In genomic region chr4:140373328-140374129, GRCh38 we compare ENCODE assay signal across 1 cellular context.
TF ChIP-seq lines count a peak whose summit lies in the region.

SCOC (plus strand) TSS chr4:140373646; CDS start chr4:140379171, 5,525 bp downstream.

TF ChIP-seq in HepG2, 621 proteins besides CTCF, POLR2A, EP300 and RAD21 (continued from another document and continues in another):
- TF ChIP-seq KIAA2018 (CRISPR knock-in tag; IDR thresholded peaks at IDR 0.05; ENCODE audit: borderline replicate concordance): peak; percentile 40; the same call in 1 of the 2 replicates
- TF ChIP-seq ZBTB2 (CRISPR knock-in tag; IDR thresholded peaks at IDR 0.05; ENCODE audit: low read depth): no peak
- TF ChIP-seq SRSF1 (optimal IDR thresholded peaks at IDR 0.05; ENCODE audit: low read depth, low read length): peak; percentile 68
- TF ChIP-seq SIN3A (IDR thresholded peaks at IDR 0.05; ENCODE audit: borderline replicate concordance, low read depth, low read length): peak; percentile 78; the same call in 1 of the 2 replicates
- 0 out of 2 replicates have a peak, but pooled peaks have one; percentile 27 for TF ChIP-seq KLF6 (CRISPR knock-in tag; IDR thresholded peaks at IDR 0.05)
- TF ChIP-seq REST (IDR thresholded peaks at IDR 0.05; ENCODE audit: borderline replicate concordance in 1 of 2, low read depth in 1 of 2, low read length in 2 of 2): peak in 1 of 2 experiments; percentile 50; a peak in 1 of 4 replicates
- peak; percentile 68; the same call in 1 of the 2 replicates for TF ChIP-seq ZNF567 (CRISPR knock-in tag; IDR thresholded peaks at IDR 0.05; ENCODE audit: borderline replicate concordance)
- TF ChIP-seq ZNF552 (CRISPR knock-in tag; IDR thresholded peaks at IDR 0.05; ENCODE audit: borderline replicate concordance): 0 out of 2 replicates have a peak, but pooled peaks have one; percentile 76
- TF ChIP-seq MED13 (CRISPR knock-in tag; IDR thresholded peaks at IDR 0.05): peak; percentile 84
- peak; percentile 87 for TF ChIP-seq ZNF407 (CRISPR knock-in tag; IDR thresholded peaks at IDR 0.05; ENCODE audit: not compliant biosample characterization)
- TF ChIP-seq CHCHD3 (CRISPR knock-in tag; IDR thresholded peaks at IDR 0.05): peak; percentile 24; the same call in 1 of the 2 replicates
- TF ChIP-seq THAP9 (CRISPR knock-in tag; IDR thresholded peaks at IDR 0.05; ENCODE audit: borderline replicate concordance): peak; percentile 73; the same call in 1 of the 2 replicates
- peak; percentile 93 for TF ChIP-seq POLR2AphosphoS5 (IDR thresholded peaks at IDR 0.05; ENCODE audit: low read depth, low read length)
- TF ChIP-seq ZNF883 (CRISPR knock-in tag; IDR thresholded peaks at IDR 0.05; ENCODE audit: not compliant biosample characterization): peak; percentile 88
- TF ChIP-seq ZNF777 (CRISPR knock-in tag; IDR thresholded peaks at IDR 0.05): peak; percentile 38; the same call in 1 of the 2 replicates
- peak; percentile 73 for TF ChIP-seq AGO2 (optimal IDR thresholded peaks at IDR 0.05; ENCODE audit: low read depth, low read length)
- 0 out of 2 replicates have a peak, but pooled peaks have one; percentile 53 for TF ChIP-seq ZNF619 (CRISPR knock-in tag; IDR thresholded peaks at IDR 0.05)
- peak; percentile 86 for TF ChIP-seq SP4 (CRISPR knock-in tag; IDR thresholded peaks at IDR 0.05)
- peak; percentile 84; the same call in 1 of the 2 replicates for TF ChIP-seq ISX (CRISPR knock-in tag; conservative IDR thresholded peaks at IDR 0.05)
- TF ChIP-seq SALL2 (CRISPR knock-in tag; IDR thresholded peaks at IDR 0.05): peak; percentile 93
- peak; percentile 49; the same call in 1 of the 2 replicates for TF ChIP-seq ZNF768 (CRISPR knock-in tag; IDR thresholded peaks at IDR 0.05)
- TF ChIP-seq SNAPC2 (CRISPR knock-in tag; IDR thresholded peaks at IDR 0.05): peak; percentile 67; the same call in 1 of the 2 replicates
- TF ChIP-seq ARNT2 (CRISPR knock-in tag; IDR thresholded peaks at IDR 0.05; ENCODE audit: low read depth): peak; percentile 65
- TF ChIP-seq NFE2 (CRISPR knock-in tag; IDR thresholded peaks at IDR 0.05): no peak
